17 cellular contexts compared by ENCODE assay signal in genomic region chr3:127137757-127138536, GRCh38. TPM values are rescaled to one million over a fixed set of nuclear protein-coding genes. Genes with fewer than 3 reads are reported as not detected.
DNase-seq lines count a peak whose midpoint lies in the region; ATAC-seq and TF ChIP-seq lines count a peak whose summit lies in the region.
"Had no signal": no experiment of that assay in that cellular context is flagged by ENCODE, and none has a peak within 500 bp of the region (broad histone marks: within the 10 kb centered on the region; RNA-seq: fewer than 3 reads in every experiment).

No MANE protein-coding gene starts in this region.

- intact Hi-C loops in heart left ventricle (cut with DNase I): loop anchor here in 1 of 10 donors (10.0 kb wide), 1 partner anchor 153 kb away; the partner anchor contains the start of gene PLXNA1
- intact Hi-C loops in Right ventricle myocardium superior (cut with DNase I): no loop called here
- intact Hi-C loops in gastrocnemius medialis (cut with DNase I; ENCODE audit: low total_unique reads): loop anchor here (2.0 kb wide), 1 partner anchor 31 kb away; no protein-coding TSS in a partner anchor

- TF ChIP-seq CTCF in heart left ventricle (IDR thresholded peaks at IDR 0.05): no peak
- no peak for TF ChIP-seq CTCF in brain (conservative IDR thresholded peaks at IDR 0.05)
- no peak for TF ChIP-seq CTCF in gastrocnemius medialis (IDR thresholded peaks at IDR 0.05 in 4 of 5, conservative IDR thresholded peaks at IDR 0.05 in 1 of 5)

- in situ Hi-C loops in gastrocnemius medialis (cut with MboI; ENCODE audit: low sequenced_read_pairs in 4 of 4): no loop called here

- H3K27ac ChIP-seq in heart left ventricle (peak overlapping the region in 11 of 12 donors; percentile 20 to 88 (median 75)), gastrocnemius medialis (peak overlapping the region; percentile 71 to 79 (median 78))
- H3K27ac ChIP-seq: A549, Peyer's patch had no signal

- no peak overlapping the region for H3K4me3 ChIP-seq in heart left ventricle
- H3K4me3 ChIP-seq in gastrocnemius medialis: peak overlapping the region; percentile 11 to 26 (median 22)
- H3K4me3 ChIP-seq: A549, Peyer's patch had no signal

- H3K27me3 Mint-ChIP-seq in brain: peaks cover 10% of the 10 kb centered on the region

- H3K27ac Mint-ChIP-seq in brain: peak overlapping the region; percentile 26 to 90 (median 61)
- H3K27ac Mint-ChIP-seq: HFFc6 had no signal

- H3K36me3 ChIP-seq in heart left ventricle: no peaks in the 10 kb centered on the region
- H3K36me3 ChIP-seq in gastrocnemius medialis: no peaks in the 10 kb centered on the region
- H3K36me3 ChIP-seq: Peyer's patch had no signal

- H3K36me3 Mint-ChIP-seq in brain: no peaks in the 10 kb centered on the region

- H3K4me1 ChIP-seq in heart left ventricle (peaks cover 0 to 52% (median 18%) of the 10 kb centered on the region in 12 donors), gastrocnemius medialis (peaks cover 20 to 39% of the 10 kb centered on the region in 2 donors)
- H3K4me1 ChIP-seq: A549 had no signal

- ATAC-seq in heart left ventricle (no peak), Right ventricle myocardium superior (ENCODE audit: poor library complexity) (no peak), gastrocnemius medialis (no peak), GM18511 (IDR thresholded peaks at IDR 0.05; ENCODE audit: unreplicated experiment) (no peak)
- ATAC-seq: A549 had no signal

- peak overlapping the region in 1 of 5 experiments; percentile 12 for H3K4me3 Mint-ChIP-seq in brain
- H3K4me3 Mint-ChIP-seq: HFFc6 had no signal

- H3K9me3 ChIP-seq in heart left ventricle: no peaks in the 10 kb centered on the region
- H3K9me3 ChIP-seq in gastrocnemius medialis: no peaks in the 10 kb centered on the region
- H3K9me3 ChIP-seq: A549 had no signal

- DNase-seq in heart left ventricle (no peak), Right ventricle myocardium superior (no peak), mesenteric fat pad (ENCODE audit: low spot score) (peak; percentile 82), gastrocnemius medialis (no peak), GM19240 (ENCODE audit: insufficient read length, low spot score) (no peak), nucleus accumbens (lab: John Stamatoyannopoulos, UW) (no peak)
- DNase-seq: GF-D8, HFFc6, NCI-H146 had no signal

- peaks cover 0 to 1% (median under 1%) of the 10 kb centered on the region in 5 experiments for H3K9me3 Mint-ChIP-seq in brain
- H3K9me3 Mint-ChIP-seq: HFFc6 had no signal

- H3K4me1 Mint-ChIP-seq in brain: peaks cover 81% of the 10 kb centered on the region

- 69 to 87% (median 77%) methylated on average over 3 to 11 of the region's 11 CpGs for WGBS in heart left ventricle, 4 donors

- TF ChIP-seq POLR2A in heart left ventricle (IDR thresholded peaks at IDR 0.05) (no peak), gastrocnemius medialis (IDR thresholded peaks at IDR 0.05) (no peak)

- H3K27me3 ChIP-seq in heart left ventricle (peaks cover 0 to 18% (median 0%) of the 10 kb centered on the region in 9 donors), gastrocnemius medialis (no peaks in the 10 kb centered on the region)
- H3K27me3 ChIP-seq: Peyer's patch had no signal

RNA-seq across cellular contexts. Expression of gene PRR23E, which starts 55.0 kb away (rescaled TPM):
- total RNA-seq in heart left ventricle: not detected
- not detected for polyA plus RNA-seq in heart left ventricle
- total RNA-seq in Right ventricle myocardium superior: not detected
- polyA plus RNA-seq in brain (ENCODE audit: insufficient read depth, low read depth, low replicate concordance): not detected
- total RNA-seq in mesenteric fat pad: not detected
- total RNA-seq in gastrocnemius medialis: not detected
- total RNA-seq: Daoy, H4, HFFc6, MCF 10A, NCI-H460, Peyer's patch had no signal
- polyA plus RNA-seq: A549 had no signal

Comparison
In these comparisons a context has a peak if more than half of its experiments do, and no peak if none do; other contexts are left out.
1. H3K4me3 ChIP-seq: peak in gastrocnemius medialis (4 of 4); none in heart left ventricle (0 of 12).